In the genomic region with DNA sequence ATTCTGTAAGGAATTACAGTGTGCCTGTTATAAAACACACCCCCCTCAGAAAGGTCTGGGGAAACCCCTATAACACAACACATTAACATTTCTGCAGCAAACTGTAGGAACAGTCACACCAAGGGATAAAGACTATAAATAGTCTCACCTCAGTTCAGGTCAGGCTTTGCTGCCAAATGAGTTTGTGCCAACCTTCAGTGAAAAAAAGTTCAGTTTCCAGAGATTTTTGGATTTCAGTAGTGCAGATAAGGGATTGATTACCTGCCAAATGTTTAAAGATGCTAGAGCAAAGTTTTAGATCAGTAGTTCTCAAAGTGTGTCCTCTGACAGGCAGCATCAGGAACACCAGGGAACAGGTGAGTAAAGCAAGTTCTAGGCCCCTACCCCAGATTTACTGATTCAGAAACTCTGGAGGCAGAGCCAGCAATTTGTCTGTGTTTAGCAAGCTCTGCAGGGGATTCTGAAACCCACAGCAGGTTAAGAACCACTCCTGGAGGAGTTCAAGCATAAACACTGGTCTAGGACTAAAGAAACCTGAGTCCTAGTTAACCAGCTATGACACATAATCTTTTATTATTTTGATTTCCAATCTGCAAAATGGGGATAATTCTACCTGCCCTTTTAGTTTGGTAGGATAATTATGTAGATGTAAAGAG, we compare ENCODE assay signal across 1 cellular context.
TF ChIP-seq lines count a peak whose summit lies in the region.

No MANE protein-coding gene starts in this region.

TF ChIP-seq in GM12878, 131 proteins besides CTCF, POLR2A, EP300 and RAD21 (continued from another document):
- TF ChIP-seq ZSCAN29 (IDR thresholded peaks at IDR 0.05): no peak
- no peak for TF ChIP-seq ZNF217 (IDR thresholded peaks at IDR 0.05)
- TF ChIP-seq BRCA1 (IDR thresholded peaks at IDR 0.05; ENCODE audit: low read depth, low read length): no peak
- TF ChIP-seq SMARCA5 (IDR thresholded peaks at IDR 0.05): no peak
- no peak for TF ChIP-seq EED (IDR thresholded peaks at IDR 0.05; ENCODE audit: low read depth)
- TF ChIP-seq ZNF274 (IDR thresholded peaks at IDR 0.05; ENCODE audit: insufficient read depth, insufficient read length): no peak
- no peak for TF ChIP-seq CREB1 (IDR thresholded peaks at IDR 0.05; ENCODE audit: low read depth)
- no peak for TF ChIP-seq BACH1 (IDR thresholded peaks at IDR 0.05; ENCODE audit: borderline replicate concordance)
